In the genomic region with DNA sequence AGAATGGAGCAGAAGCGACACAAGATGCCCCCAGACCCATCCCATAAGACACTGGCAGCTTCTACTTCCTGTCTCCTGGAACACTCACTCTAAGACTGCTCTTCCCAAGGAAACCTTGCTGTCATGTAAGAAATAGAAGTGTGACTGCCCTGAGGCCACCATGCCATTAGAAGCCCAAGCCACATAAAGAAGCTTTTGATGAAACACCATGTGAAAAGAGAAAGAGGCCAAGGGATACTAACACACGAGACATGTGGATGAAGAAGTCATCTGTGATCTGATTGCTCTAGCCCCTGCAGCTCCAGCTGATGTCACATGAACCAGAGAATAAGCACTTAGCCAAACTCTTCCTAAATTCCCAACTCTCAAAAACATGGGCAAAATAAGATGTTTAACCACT, we compare ENCODE assay signal across 19 cellular contexts.
A peak's percentile ranks its signal among the peaks of the same experiment; 100 is the strongest.
DNase-seq lines count a peak whose midpoint lies in the region; ATAC-seq, FAIRE-seq and TF ChIP-seq lines count a peak whose summit lies in the region.
"Had no signal": no experiment of that assay in that cellular context is flagged by ENCODE, and none has a peak within 500 bp of the region (broad histone marks: within the 10 kb centered on the region; RNA-seq: fewer than 3 reads in every experiment).

No MANE protein-coding gene starts in this region.

- H3K36me3 ChIP-seq in bronchial epithelial cell (ENCODE audit: control insufficient read depth, insufficient read depth, low read length) = no peaks in the 10 kb centered on the region
- H3K36me3 ChIP-seq: BLaER1 had no signal

- FAIRE-seq in bronchial epithelial cell (lab: Jason Lieb, UNC) (peak; percentile 60), H54 (lab: Jason Lieb, UNC) (no peak)
- FAIRE-seq: G401.6, GM12891, H1 had no signal

- TF ChIP-seq POLR2A in H54 (IDR thresholded peaks at IDR 0.05; ENCODE audit: low read depth, low read length) = no peak

- ATAC-seq in GM21367 (IDR thresholded peaks at IDR 0.05; ENCODE audit: unreplicated experiment) = no peak

- TF ChIP-seq CTCF in bronchial epithelial cell (IDR thresholded peaks at IDR 0.05; ENCODE audit: insufficient read depth, low read length, severe bottlenecking) = no peak

- DNase-seq in DMS153 (lab: John Stamatoyannopoulos, UW) = peak; percentile 64
- DNase-seq in DMS153 treated with DMSO at 0.1 percent for 48 hours (lab: John Stamatoyannopoulos, UW; ENCODE audit: unreplicated experiment) = no peak
- peak; percentile 79 for DNase-seq in NCI-H748 (lab: John Stamatoyannopoulos, UW; ENCODE audit: unreplicated experiment)
- DNase-seq in NCI-H748 treated with DMSO at 0.1 percent for 48 hours (lab: John Stamatoyannopoulos, UW) = no peak
- no peak for DNase-seq in bronchial epithelial cell (ENCODE audit: low read depth)
- no peak for DNase-seq in H54 (ENCODE audit: insufficient read length, low spot score)
- no peak for DNase-seq in SKM-1 (lab: John Stamatoyannopoulos, UW; ENCODE audit: unreplicated experiment)
- DNase-seq: AML-193; Caco-2; CD8-positive, alpha-beta memory T cell; DMS79 treated with DMSO at 0.1 percent for 48 hours; EL; HCEC 1CT; HFFc6 had no signal

- no peaks in the 10 kb centered on the region for H3K27me3 ChIP-seq in bronchial epithelial cell (ENCODE audit: control insufficient read depth, insufficient read depth, low read length)
- H3K27me3 ChIP-seq: BLaER1 had no signal

- H3K4me3 ChIP-seq in bronchial epithelial cell (ENCODE audit: low read depth, low read length) = no peak overlapping the region
- H3K4me3 ChIP-seq: BLaER1 had no signal

Comparison
In these comparisons a context has a peak if more than half of its experiments do, and no peak if none do; other contexts are left out.
1. DNase-seq: peak in DMS153 (single experiment) and NCI-H748 (single experiment); none in DMS153 treated with DMSO at 0.1 percent for 48 hours (single experiment), NCI-H748 treated with DMSO at 0.1 percent for 48 hours (single experiment), bronchial epithelial cell (single experiment), H54 (single experiment) and SKM-1 (single experiment).